Comparison of ENCODE assay signal across 7 cellular contexts in the genomic region with DNA sequence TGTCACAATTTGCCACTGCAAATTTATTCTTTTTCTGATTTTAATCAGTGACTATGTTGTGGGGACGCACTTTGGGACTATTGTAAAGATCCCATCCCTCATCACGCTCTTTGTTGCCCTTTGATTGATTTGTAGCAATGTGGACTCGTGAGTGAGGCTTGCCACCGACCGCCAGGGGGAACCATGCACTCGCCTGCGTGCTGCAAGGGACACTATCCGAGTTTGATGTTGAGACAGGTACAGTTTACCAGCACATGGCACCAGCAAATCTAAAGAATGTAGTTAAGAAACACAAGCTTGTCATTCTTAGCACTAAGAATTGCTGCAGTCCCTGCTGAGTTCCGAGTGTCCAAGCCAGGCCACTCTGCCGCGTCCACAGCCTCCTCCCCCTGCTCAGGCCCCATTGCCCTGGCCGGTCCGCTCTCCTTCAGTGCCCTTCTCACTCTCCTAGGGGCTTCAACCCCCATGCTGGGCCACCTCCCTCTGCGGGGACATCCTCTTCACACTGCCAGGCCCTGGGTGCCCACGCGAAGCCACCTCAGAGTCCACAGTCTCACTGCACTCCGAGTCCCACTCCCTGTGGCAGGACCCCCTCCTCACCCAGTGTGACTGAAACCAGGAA. TPM values are rescaled to one million over a fixed set of nuclear protein-coding genes. Genes with fewer than 3 reads are reported as not detected.
DNase-seq lines count a peak whose midpoint lies in the region; ATAC-seq and TF ChIP-seq lines count a peak whose summit lies in the region.

No MANE protein-coding gene starts in this region.

- POLR2A ChIA-PET in HEK293 (lab: Yijun Ruan, JAX) = no interaction called here

- H3K27ac Mint-ChIP-seq in chondrocyte (ENCODE audit: unreplicated experiment) = no peak overlapping the region

- H3K27me3 Mint-ChIP-seq in chondrocyte (ENCODE audit: low read depth) = peaks cover 29% of the 10 kb centered on the region

- TF ChIP-seq POLR2A in NB4 (IDR thresholded peaks at IDR 0.05; ENCODE audit: extremely low read depth, insufficient read length) = no peak

- DNase-seq in GM10266 (ENCODE audit: extremely low spot score) (peak; percentile 44), NB4 (ENCODE audit: low read depth) (peak; percentile 76), chondrocyte (ENCODE audit: low spot score) (no peak), left lobe of liver (ENCODE audit: low spot score) (peak; percentile 82)
- peak; percentile 15 for DNase-seq in activated CD4-positive, CD25-positive, alpha-beta regulatory T cell treated with anti-CD3 and anti-CD28 coated beads, Interleukin-2, amount 50 U/mL, for 16 hours (ENCODE audit: low read depth, low spot score)
- DNase-seq in stimulated activated CD4-positive, alpha-beta T cell treated with anti-CD3 and anti-CD28 coated beads, TNF-alpha, amount 100 ng/mL, for 4 hours (ENCODE audit: low read depth in 3 of 3) = peak; percentile 21 to 38 (median 23)

- CTCF ChIA-PET in HEK293 (lab: Yijun Ruan, JAX) = interaction anchor here (0.7 to 1.6 kb wide), 9 partner anchors 10 to 698 kb away, joined by 3 to 10 read pairs (median 3); no protein-coding TSS in a partner anchor

- TF ChIP-seq CTCF in GM10266 (IDR thresholded peaks at IDR 0.05; ENCODE audit: control insufficient read depth, insufficient read depth, low read depth, missing control alignments) = peak; percentile 79
- peak; percentile 79 for TF ChIP-seq CTCF in HEK293 (tag by site-specific recombination; IDR thresholded peaks at IDR 0.05)
- TF ChIP-seq CTCF in NB4 (IDR thresholded peaks at IDR 0.05; ENCODE audit: low read depth, low read length) = peak; percentile 96
- TF ChIP-seq CTCF in chondrocyte (IDR thresholded peaks at IDR 0.05) = peak; percentile 95

- peak; percentile 96 for ATAC-seq in left lobe of liver

- no peak overlapping the region for H3K4me3 Mint-ChIP-seq in chondrocyte (ENCODE audit: unreplicated experiment)

- H3K9me3 Mint-ChIP-seq in chondrocyte (ENCODE audit: low read depth) = peaks cover 5% of the 10 kb centered on the region

- H3K4me1 Mint-ChIP-seq in chondrocyte (ENCODE audit: low read depth) = peaks cover 2% of the 10 kb centered on the region

- H3K4me3 ChIP-seq in HEK293 (ENCODE audit: low read depth, low read length) = no peak overlapping the region
- H3K4me3 ChIP-seq in NB4 (ENCODE audit: low read depth, low read length) = no peak overlapping the region

- no peak overlapping the region for H3K27ac ChIP-seq in HEK293 (ENCODE audit: extremely low read depth, low read depth, low read length)

- H3K4me1 ChIP-seq in HEK293 (ENCODE audit: control insufficient read depth, insufficient read depth, low read length) = no peaks in the 10 kb centered on the region

- no peaks in the 10 kb centered on the region for H3K9me3 ChIP-seq in HEK293 (ENCODE audit: control insufficient read depth, insufficient read depth, low read depth, low read length)

- no peaks in the 10 kb centered on the region for H3K36me3 ChIP-seq in HEK293 (ENCODE audit: control insufficient read depth in 2 of 2, insufficient read depth in 1 of 2, low read length in 2 of 2)

- no peaks in the 10 kb centered on the region for H3K36me3 Mint-ChIP-seq in chondrocyte (ENCODE audit: low read depth)

TF ChIP-seq in HEK293, 187 proteins besides CTCF, POLR2A, EP300 and RAD21:
- TF ChIP-seq ZNF654 (tag by site-specific recombination; IDR thresholded peaks at IDR 0.05; ENCODE audit: low read depth) = peak; percentile 67
- no peak for TF ChIP-seq ZNF214 (tag by site-specific recombination; IDR thresholded peaks at IDR 0.05; ENCODE audit: borderline replicate concordance)
- TF ChIP-seq ZNF426 (tag by site-specific recombination; IDR thresholded peaks at IDR 0.05) = no peak
- TF ChIP-seq ZNF514 (tag by site-specific recombination; IDR thresholded peaks at IDR 0.05) = no peak
- peak; percentile 25; the same call in 1 of the 2 replicates for TF ChIP-seq ZBTB48 (tag by site-specific recombination; IDR thresholded peaks at IDR 0.05)
- peak; percentile 99 for TF ChIP-seq ZNF2 (tag by site-specific recombination; IDR thresholded peaks at IDR 0.05)
- no peak for TF ChIP-seq ZNF530 (tag by site-specific recombination; IDR thresholded peaks at IDR 0.05; ENCODE audit: low read depth)
- peak; percentile 60; the same call in 1 of the 2 replicates for TF ChIP-seq MEIS1 (CRISPR knock-in tag; IDR thresholded peaks at IDR 0.05; ENCODE audit: borderline replicate concordance)
- no peak for TF ChIP-seq ZNF112 (tag by site-specific recombination; IDR thresholded peaks at IDR 0.05)
- no peak for TF ChIP-seq ZXDB (tag by site-specific recombination; IDR thresholded peaks at IDR 0.05)
- TF ChIP-seq ZBTB17 (tag by site-specific recombination; IDR thresholded peaks at IDR 0.05) = no peak
- TF ChIP-seq ZNF558 (tag by site-specific recombination; IDR thresholded peaks at IDR 0.05) = no peak
TF ChIP-seq in HEK293: peak in this region for 4.

RNA-seq across cellular contexts. Expression of gene SFTPA2, which starts 2.0 kb away (rescaled TPM):
- total RNA-seq in chondrocyte = not detected in 3 replicates
- 6.5 TPM for total RNA-seq in left lobe of liver

RNA-seq across cellular contexts. Expression of gene SFTPA1, which starts 48.5 kb away (rescaled TPM):
- total RNA-seq in chondrocyte = not detected in 3 replicates
- total RNA-seq in left lobe of liver = 4.6 TPM

RNA-seq across cellular contexts. Expression of gene EIF5AL1, which starts 49.9 kb away (rescaled TPM):
- total RNA-seq in chondrocyte (0.17 to 0.23 TPM (median 0.20 TPM) in 3 replicates), left lobe of liver (0.48 TPM)
